9 cellular contexts compared by ENCODE assay signal in the genomic region with DNA sequence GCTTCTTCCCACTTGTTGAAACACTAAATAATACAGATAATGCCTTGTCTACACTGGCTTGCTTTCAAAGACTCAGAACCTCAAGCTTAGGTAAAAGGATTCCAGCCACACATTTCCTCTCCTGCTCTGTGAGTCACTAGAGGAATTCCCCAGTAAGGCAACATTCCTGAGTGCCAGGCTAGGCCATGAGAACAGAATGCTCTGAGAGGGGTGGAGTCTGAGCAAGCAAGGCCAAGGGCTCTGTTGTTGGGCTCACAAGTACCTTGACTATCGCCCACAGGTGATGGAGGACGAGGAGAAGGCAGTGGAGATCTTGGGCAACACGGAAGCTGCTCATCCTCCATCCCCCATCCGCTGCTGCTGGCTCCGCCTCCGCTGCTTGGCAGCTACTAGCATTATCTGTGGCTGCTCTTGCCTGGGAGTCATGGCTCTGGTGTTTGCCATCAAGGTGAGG. TPM values are rescaled to one million over a fixed set of nuclear protein-coding genes. Genes with fewer than 3 reads are reported as not detected.
DNase-seq lines count a peak whose midpoint lies in the region; ATAC-seq and TF ChIP-seq lines count a peak whose summit lies in the region.
"Had no signal": no experiment of that assay in that cellular context is flagged by ENCODE, and none has a peak within 500 bp of the region (broad histone marks: within the 10 kb centered on the region; RNA-seq: fewer than 3 reads in every experiment).

No MANE protein-coding gene starts in this region.

- H4K20me1 ChIP-seq in IMR-90 (ENCODE audit: insufficient read depth, low read length) = peaks cover 8% of the 10 kb centered on the region; the same call in 1 of the 2 replicates

- H3K9me3 ChIP-seq in IMR-90 (ENCODE audit: control insufficient read depth, insufficient read depth, low read length) = no peaks in the 10 kb centered on the region
- H3K9me3 ChIP-seq: neutrophil had no signal

- no peak overlapping the region; the same call in 1 of the 2 replicates for H3K23ac ChIP-seq in IMR-90 (ENCODE audit: low read depth, low read length)

- H3K4me3 Mint-ChIP-seq in dendritic cell treated with granulocyte-macrophage colony-stimulating factor and Interleukin-4, amounts not matched to agents 40 ng/mL and 50 ng/mL, for 4 days = no peak overlapping the region

- TF ChIP-seq RAD21 in IMR-90 (IDR thresholded peaks at IDR 0.05; ENCODE audit: low read length) = no peak

- peaks cover 91% of the 10 kb centered on the region for H3K36me3 Mint-ChIP-seq in dendritic cell treated with granulocyte-macrophage colony-stimulating factor and Interleukin-4, amounts not matched to agents 40 ng/mL and 50 ng/mL, for 4 days (ENCODE audit: low read depth)

- peak overlapping the region; percentile 57; the same call in 1 of the 2 replicates for H2BK20ac ChIP-seq in IMR-90 (ENCODE audit: low read depth, low read length)

- H3K14ac ChIP-seq in IMR-90 (replicated peaks; ENCODE audit: low read depth, low read length) = peak overlapping the region; percentile 57

- H2AK9ac ChIP-seq in IMR-90 (replicated peaks; ENCODE audit: low read depth, low read length, poor library complexity) = peak overlapping the region; percentile 86

- H3K4me3 ChIP-seq in AG09309 (ENCODE audit: control insufficient read depth, low read depth, low read length) = no peak overlapping the region
- H3K4me3 ChIP-seq in IMR-90 (ENCODE audit: insufficient read depth, low read depth, low read length) = no peak overlapping the region

- H3K27me3 ChIP-seq in IMR-90 (ENCODE audit: control insufficient read depth, insufficient read depth, low read length) = no peaks in the 10 kb centered on the region
- H3K27me3 ChIP-seq: neutrophil had no signal

- peaks cover 14% of the 10 kb centered on the region for H3K4me1 ChIP-seq in IMR-90 (ENCODE audit: control insufficient read depth, insufficient read depth, low read length)

- H2AFZ ChIP-seq in IMR-90 (replicated peaks; ENCODE audit: low read length, poor library complexity) = peak overlapping the region; percentile 59

- H4K8ac ChIP-seq in IMR-90 (ENCODE audit: low read depth in 2 of 2, low read length in 2 of 2) = peak overlapping the region in 1 of 2 experiments; percentile 81; a peak in 1 of 4 replicates

- H3K9ac ChIP-seq in IMR-90 (ENCODE audit: low read depth, low read length) = no peak overlapping the region

- whole genome bisulfite sequencing in IMR-90 (ENCODE audit: extremely low coverage in 2 of 2, insufficient read length in 1 of 2), 2 experiments = no CpG with 5 or more reads among the region's 6 CpGs

- no peak overlapping the region for H3K56ac ChIP-seq in IMR-90 (ENCODE audit: extremely low read depth, insufficient read depth, low read length)

- no peak for TF ChIP-seq POLR2A in IMR-90 (IDR thresholded peaks at IDR 0.05; ENCODE audit: low read depth, low read length)

- H3K36me3 ChIP-seq in IMR-90 (ENCODE audit: control insufficient read depth, insufficient read depth, low read length) = peaks cover 44% of the 10 kb centered on the region

- intact Hi-C loops in IMR-90 (cut with micrococcal nuclease) = no loop called here
- intact Hi-C loops in dendritic cell treated with granulocyte-macrophage colony-stimulating factor and Interleukin-4, amounts not matched to agents 40 ng/mL and 50 ng/mL, for 4 days (cut with micrococcal nuclease) = no loop called here

- peak overlapping the region; percentile 38; the same call in 1 of the 2 replicates for H4K5ac ChIP-seq in IMR-90 (ENCODE audit: low read depth, low read length)

- CTCF ChIA-PET in IMR-90 (lab: Yijun Ruan, JAX) = no interaction called here

- dilution Hi-C loops in IMR-90 (cut with HindIII; ENCODE audit: low sequenced_read_pairs, unreplicated experiment) = no loop called here

- peak; percentile 88 for ATAC-seq in IMR-90 (ENCODE audit: low read depth)
- ATAC-seq in GM19328 (IDR thresholded peaks at IDR 0.05; ENCODE audit: unreplicated experiment) = no peak
- ATAC-seq in GM21367 (IDR thresholded peaks at IDR 0.05; ENCODE audit: unreplicated experiment) = no peak
- ATAC-seq in GM19467 (IDR thresholded peaks at IDR 0.05; ENCODE audit: unreplicated experiment) = no peak
- ATAC-seq in GM21390 (IDR thresholded peaks at IDR 0.05; ENCODE audit: unreplicated experiment) = no peak

- H3K27ac Mint-ChIP-seq in dendritic cell treated with granulocyte-macrophage colony-stimulating factor and Interleukin-4, amounts not matched to agents 40 ng/mL and 50 ng/mL, for 4 days = peak overlapping the region; percentile 62

- peak overlapping the region; percentile 86 for H2AK5ac ChIP-seq in IMR-90 (ENCODE audit: low read depth, low read length)

- DNase-seq in AG09309 (ENCODE audit: low read depth) (peak; percentile 37), IMR-90 (peak; percentile 92), mucosa of gallbladder (ENCODE audit: low spot score) (peak; percentile 80)

- H3K18ac ChIP-seq in IMR-90 (ENCODE audit: low read depth, low read length) = peak overlapping the region; percentile 16; the same call in 1 of the 2 replicates

- no peaks in the 10 kb centered on the region for H3K27me3 Mint-ChIP-seq in dendritic cell treated with granulocyte-macrophage colony-stimulating factor and Interleukin-4, amounts not matched to agents 40 ng/mL and 50 ng/mL, for 4 days

- peaks cover 25% of the 10 kb centered on the region for H3K4me1 Mint-ChIP-seq in dendritic cell treated with granulocyte-macrophage colony-stimulating factor and Interleukin-4, amounts not matched to agents 40 ng/mL and 50 ng/mL, for 4 days (ENCODE audit: low read depth)

- peak overlapping the region; percentile 31; the same call in 1 of the 3 replicates for H2BK15ac ChIP-seq in IMR-90 (ENCODE audit: low read depth, low read length)

- peak overlapping the region; percentile 33; the same call in 1 of the 2 replicates for H2BK120ac ChIP-seq in IMR-90 (ENCODE audit: low read depth, low read length)

- H3K4me2 ChIP-seq in IMR-90 (ENCODE audit: low read depth, low read length) = peak overlapping the region; percentile 19; the same call in 1 of the 2 replicates

- H2BK5ac ChIP-seq in IMR-90 (ENCODE audit: low read depth, low read length, poor library complexity, severe bottlenecking) = peak overlapping the region; percentile 85

- H3K27ac ChIP-seq in IMR-90 (ENCODE audit: insufficient read depth, low read length) = peak overlapping the region; percentile 18; the same call in 1 of the 2 replicates
- H3K27ac ChIP-seq: neutrophil had no signal

- POLR2A ChIA-PET in IMR-90 (lab: Charles Lee; ENCODE audit: unreplicated experiment) = no interaction called here

- H3K4ac ChIP-seq in IMR-90 (ENCODE audit: low read depth, low read length) = peak overlapping the region; percentile 44

- H3K9me3 Mint-ChIP-seq in dendritic cell treated with granulocyte-macrophage colony-stimulating factor and Interleukin-4, amounts not matched to agents 40 ng/mL and 50 ng/mL, for 4 days = no peaks in the 10 kb centered on the region

- peaks cover 16% of the 10 kb centered on the region for H3K9me1 ChIP-seq in IMR-90 (ENCODE audit: insufficient read depth, low read length)

- BruUV-seq in IMR-90 (replicated peaks; lab: Mats Ljungman, UMichigan) = no TSS peak

- TF ChIP-seq CTCF in AG09309 (IDR thresholded peaks at IDR 0.05; ENCODE audit: control insufficient read depth, insufficient read depth, low read depth, low read length, missing control alignments) = no peak
- no peak for TF ChIP-seq CTCF in IMR-90 (conservative IDR thresholded peaks at IDR 0.05; ENCODE audit: low read depth, low read length)

- in situ Hi-C loops in IMR-90 (cut with MboI; ENCODE audit: low sequenced_read_pairs) = no loop called here

- H3K79me1 ChIP-seq in IMR-90 (ENCODE audit: low read depth in 1 of 2, low read length in 2 of 2) = peaks cover 12 to 43% of the 10 kb centered on the region in 2 experiments

- H4K91ac ChIP-seq in IMR-90 (ENCODE audit: insufficient read depth, low read depth, low read length) = peak overlapping the region; percentile 43

TF ChIP-seq in IMR-90, 13 proteins besides CTCF, POLR2A, EP300 and RAD21:
- peak; percentile 69; the same call in 1 of the 2 replicates for TF ChIP-seq FOS (IDR thresholded peaks at IDR 0.05; ENCODE audit: low read depth, low read length)
- no peak for TF ChIP-seq CHD1 (IDR thresholded peaks at IDR 0.05; ENCODE audit: low read depth, low read length)
- TF ChIP-seq RFX5 (IDR thresholded peaks at IDR 0.05; ENCODE audit: low read depth, low read length) = no peak
TF ChIP-seq in IMR-90: peak in this region for 1.

RNA-seq across cellular contexts. Expression of gene PHKG2, which starts 6.7 kb away (rescaled TPM):
- total RNA-seq in IMR-90 (2012; rRNA removed) (26.0 and 26.7 TPM in 2 replicates), mucosa of gallbladder (39.2 TPM)
- polyA plus RNA-seq in IMR-90 (2012; rRNA removed) = 37.7 and 38.9 TPM in 2 replicates
- polyA plus RNA-seq in IMR-90 (2012; cell fraction: cytosol; rRNA removed) = 20.1 and 32.6 TPM in 2 replicates
- 162 and 239 TPM in 2 replicates for polyA plus RNA-seq in IMR-90 (2012; cell fraction: nucleus; rRNA removed; ENCODE audit: low replicate concordance)

RNA-seq across cellular contexts. Expression of gene CFAP119, which starts 20.4 kb away (rescaled TPM):
- total RNA-seq in IMR-90 (2012; rRNA removed) = 0.90 and 1.7 TPM in 2 replicates
- 7.6 and 8.8 TPM in 2 replicates for polyA plus RNA-seq in IMR-90 (2012; rRNA removed)
- 5.0 and 5.2 TPM in 2 replicates for polyA plus RNA-seq in IMR-90 (2012; cell fraction: cytosol; rRNA removed)
- polyA plus RNA-seq in IMR-90 (2012; cell fraction: nucleus; rRNA removed; ENCODE audit: low replicate concordance) = 47.8 and 56.3 TPM in 2 replicates
- total RNA-seq in mucosa of gallbladder = 13.2 TPM

RNA-seq across cellular contexts. Expression of gene RNF40, which starts 20.6 kb away (rescaled TPM):
- total RNA-seq in IMR-90 (2012; rRNA removed) = 63.9 and 72.4 TPM in 2 replicates
- polyA plus RNA-seq in IMR-90 (2012; rRNA removed) = 46.7 and 49.7 TPM in 2 replicates
- 22.2 and 29.2 TPM in 2 replicates for polyA plus RNA-seq in IMR-90 (2012; cell fraction: cytosol; rRNA removed)
- polyA plus RNA-seq in IMR-90 (2012; cell fraction: nucleus; rRNA removed; ENCODE audit: low replicate concordance) = 74.3 and 98.0 TPM in 2 replicates
- total RNA-seq in mucosa of gallbladder = 129 TPM

RNA-seq across cellular contexts. Expression of gene SRCAP, which starts 42.5 kb away (rescaled TPM):
- total RNA-seq in IMR-90 (2012; rRNA removed) = 4.5 and 6.4 TPM in 2 replicates
- polyA plus RNA-seq in IMR-90 (2012; rRNA removed) = 8.2 and 8.9 TPM in 2 replicates
- 3.1 and 6.8 TPM in 2 replicates for polyA plus RNA-seq in IMR-90 (2012; cell fraction: cytosol; rRNA removed)
- 15.4 and 26.0 TPM in 2 replicates for polyA plus RNA-seq in IMR-90 (2012; cell fraction: nucleus; rRNA removed; ENCODE audit: low replicate concordance)
- 89.5 TPM for total RNA-seq in mucosa of gallbladder

RNA-seq across cellular contexts. Expression of gene ZNF629, which starts 45.5 kb away (rescaled TPM):
- 9.1 and 9.4 TPM in 2 replicates for total RNA-seq in IMR-90 (2012; rRNA removed)
- polyA plus RNA-seq in IMR-90 (2012; rRNA removed) = 6.6 and 7.3 TPM in 2 replicates
- polyA plus RNA-seq in IMR-90 (2012; cell fraction: cytosol; rRNA removed) = 3.2 and 4.6 TPM in 2 replicates
- 9.8 and 11.9 TPM in 2 replicates for polyA plus RNA-seq in IMR-90 (2012; cell fraction: nucleus; rRNA removed; ENCODE audit: low replicate concordance)
- total RNA-seq in mucosa of gallbladder = 18.9 TPM

Comparison
In these comparisons a context has a peak if more than half of its experiments do, and no peak if none do; other contexts are left out.
1. DNase-seq: peak in every context shown above with its lines; median percentile 92 in IMR-90; 80 in mucosa of gallbladder; 37 in AG09309.